16 cellular contexts compared by ENCODE assay signal in genomic region chr17:49971848-49972485, GRCh38. TPM values are rescaled to one million over a fixed set of nuclear protein-coding genes. Genes with fewer than 3 reads are reported as not detected.
DNase-seq lines count a peak whose midpoint lies in the region; ATAC-seq, FAIRE-seq and TF ChIP-seq lines count a peak whose summit lies in the region.
"Had no signal": no experiment of that assay in that cellular context is flagged by ENCODE, and none has a peak within 500 bp of the region (broad histone marks: within the 10 kb centered on the region; RNA-seq: fewer than 3 reads in every experiment).

No MANE protein-coding gene starts in this region.

- H3K36me3 ChIP-seq in BE2C (no peaks in the 10 kb centered on the region), bronchial epithelial cell (ENCODE audit: control insufficient read depth, insufficient read depth, low read length) (no peaks in the 10 kb centered on the region)

- H3K9me3 Mint-ChIP-seq in H9 (peaks cover 0 to 3% of the 10 kb centered on the region in 2 experiments; a peak in 1 of 5 replicates), nephron (peaks cover 2% of the 10 kb centered on the region)
- H3K9me3 Mint-ChIP-seq: activated CD4-positive, alpha-beta T cell treated with anti-CD3 and anti-CD28 coated beads, Interleukin-2, amount 10 ng/mL, durations not matched to agents 7 days and 5 days; activated naive CD8-positive, alpha-beta T cell treated with anti-CD3 and anti-CD28 coated beads, Interleukin-2, amount 10 ng/mL, durations not matched to agents 7 days and 5 days had no signal

- H3K4me1 Mint-ChIP-seq in H9 (peaks cover 30 to 57% of the 10 kb centered on the region in 2 experiments), nephron (peaks cover 22% of the 10 kb centered on the region)

- H3K9ac ChIP-seq in H9 (ENCODE audit: extremely low read depth, insufficient read length, low read length), result no peak overlapping the region

- no peak overlapping the region for H3K4ac ChIP-seq in H9 (ENCODE audit: low read depth, low read length)

- no peaks in the 10 kb centered on the region for H3K79me1 ChIP-seq in H9 (ENCODE audit: insufficient read depth, low read depth, low read length, poor library complexity, severe bottlenecking)

- in situ Hi-C loops in GM13976 (cut with MboI; ENCODE audit: low sequenced_read_pairs, unreplicated experiment), result no loop called here

- no peak for ATAC-seq in HG02759 (IDR thresholded peaks at IDR 0.05; ENCODE audit: unreplicated experiment)

- H2BK20ac ChIP-seq in H9 (ENCODE audit: low read depth, low read length, poor library complexity, severe bottlenecking), result no peak overlapping the region

- H3K14ac ChIP-seq in H9 (ENCODE audit: insufficient read depth, low read length), result no peak overlapping the region; the same call in 1 of the 2 replicates

- H3K56ac ChIP-seq in H9 (ENCODE audit: insufficient read length, low read depth, low read length), result no peak overlapping the region

- WGBS in H9 (ENCODE audit: extremely low coverage, insufficient read length, low lambda C conversion rate), result no CpG with 5 or more reads among the region's 55 CpGs

- H2BK15ac ChIP-seq in H9 (ENCODE audit: low read depth, low read length), result no peak overlapping the region

- no peak overlapping the region for H2AFZ ChIP-seq in H9 (ENCODE audit: low read length)

- FAIRE-seq in bronchial epithelial cell (lab: Jason Lieb, UNC), result no peak
- FAIRE-seq: GM12891 had no signal

- H2AK5ac ChIP-seq in H9 (ENCODE audit: insufficient read length, low read length), result no peak overlapping the region

- no peak overlapping the region for H4K8ac ChIP-seq in H9 (replicated peaks; ENCODE audit: insufficient read length, low read depth, low read length)

- H4K5ac ChIP-seq in H9 (ENCODE audit: insufficient read length, low read depth, low read length), result no peak overlapping the region

- no peak for TF ChIP-seq CTCF in BE2C (IDR thresholded peaks at IDR 0.05; ENCODE audit: low read depth, low read length)
- TF ChIP-seq CTCF in H9 (conservative IDR thresholded peaks at IDR 0.05), result no peak
- TF ChIP-seq CTCF in bronchial epithelial cell (IDR thresholded peaks at IDR 0.05; ENCODE audit: insufficient read depth, low read length, severe bottlenecking), result no peak
- no peak for TF ChIP-seq CTCF in nephron (IDR thresholded peaks at IDR 0.05; ENCODE audit: unreplicated experiment in 3 of 3)
- TF ChIP-seq CTCF in GM13976 (IDR thresholded peaks at IDR 0.05; ENCODE audit: borderline replicate concordance, control extremely low read depth, extremely low read depth, insufficient read depth, missing control alignments), result no peak

- no peaks in the 10 kb centered on the region for H4K20me1 ChIP-seq in H9 (ENCODE audit: control insufficient read depth, insufficient read depth, insufficient read length)

- peak overlapping the region; percentile 14 to 59; a peak in 3 of 5 replicates for H3K4me3 Mint-ChIP-seq in H9
- peak overlapping the region; percentile 28 to 68 (median 54) for H3K4me3 Mint-ChIP-seq in nephron
- H3K4me3 Mint-ChIP-seq: activated CD4-positive, alpha-beta T cell treated with anti-CD3 and anti-CD28 coated beads, Interleukin-2, amount 10 ng/mL, durations not matched to agents 7 days and 5 days; activated naive CD8-positive, alpha-beta T cell treated with anti-CD3 and anti-CD28 coated beads, Interleukin-2, amount 10 ng/mL, durations not matched to agents 7 days and 5 days had no signal

- H4K91ac ChIP-seq in H9 (ENCODE audit: insufficient read length, low read depth, low read length), result no peak overlapping the region

- H3K4me2 ChIP-seq in H9 (ENCODE audit: insufficient read depth, insufficient read length, low read length), result peak overlapping the region; percentile 6

- peaks cover 98% of the 10 kb centered on the region for H3K27me3 Mint-ChIP-seq in H9 (ENCODE audit: low read depth)
- H3K27me3 Mint-ChIP-seq in nephron (ENCODE audit: low read depth), result peaks cover 100% of the 10 kb centered on the region

- H3K27me3 ChIP-seq in BE2C (peaks cover 74% of the 10 kb centered on the region), H9 (ENCODE audit: insufficient read depth, low read length) (peaks cover 82% of the 10 kb centered on the region), bronchial epithelial cell (ENCODE audit: control insufficient read depth, insufficient read depth, low read length) (peaks cover 49% of the 10 kb centered on the region)

- H2BK5ac ChIP-seq in H9 (ENCODE audit: insufficient read length, low read length), result no peak overlapping the region

- no peak overlapping the region for H2BK120ac ChIP-seq in H9 (ENCODE audit: low read depth, low read length, poor library complexity, severe bottlenecking)

- DNase-seq in BE2C (peak; percentile 47), H9 (peak; percentile 52), bronchial epithelial cell (ENCODE audit: low read depth) (no peak), mucosa of gallbladder (ENCODE audit: low spot score) (no peak), GM13976 (ENCODE audit: low spot score) (no peak)
- no peak for DNase-seq in stimulated activated CD4-positive, alpha-beta T cell treated with anti-CD3 and anti-CD28 coated beads, Interleukin-2, amount 100 ng/mL, for 48 hours
- DNase-seq: activated CD4-positive, alpha-beta T cell treated with anti-CD3 and anti-CD28 coated beads, Interleukin-2, amount 10 ng/mL, durations not matched to agents 7 days and 5 days; activated naive CD8-positive, alpha-beta T cell treated with anti-CD3 and anti-CD28 coated beads, Interleukin-2, amount 10 ng/mL, durations not matched to agents 7 days and 5 days; Caco-2; NCI-H2081 had no signal

- no peak overlapping the region for H2BK12ac ChIP-seq in H9 (ENCODE audit: insufficient read length, low read depth, low read length)

- H3K23ac ChIP-seq in H9 (ENCODE audit: insufficient read length, low read depth, low read length), result no peak overlapping the region

- no peaks in the 10 kb centered on the region for H3K79me2 ChIP-seq in H9 (ENCODE audit: insufficient read depth, low read length)

- H3K18ac ChIP-seq in H9 (ENCODE audit: insufficient read length, low read depth, low read length), result no peak overlapping the region

- peaks cover 15% of the 10 kb centered on the region for H3K23me2 ChIP-seq in H9 (ENCODE audit: insufficient read length, low read depth, low read length, poor library complexity, severe bottlenecking)

- H3K9me3 ChIP-seq in BE2C (no peaks in the 10 kb centered on the region), H9 (ENCODE audit: control insufficient read depth, low read depth, low read length) (no peaks in the 10 kb centered on the region)
- H3K9me3 ChIP-seq: Caco-2 had no signal

- H3K27ac Mint-ChIP-seq in H9 (no peak overlapping the region), nephron (no peak overlapping the region)
- H3K27ac Mint-ChIP-seq: activated CD4-positive, alpha-beta T cell treated with anti-CD3 and anti-CD28 coated beads, Interleukin-2, amount 10 ng/mL, durations not matched to agents 7 days and 5 days; activated naive CD8-positive, alpha-beta T cell treated with anti-CD3 and anti-CD28 coated beads, Interleukin-2, amount 10 ng/mL, durations not matched to agents 7 days and 5 days had no signal

- H3K4me1 ChIP-seq in BE2C (no peaks in the 10 kb centered on the region), H9 (ENCODE audit: insufficient read depth, low read length) (no peaks in the 10 kb centered on the region; the same call in 1 of the 2 replicates)

- no peak overlapping the region for H3K27ac ChIP-seq in H9 (ENCODE audit: insufficient read length, low read depth, low read length)

- H3K36me3 Mint-ChIP-seq in H9 (ENCODE audit: insufficient read depth in 1 of 3, low read depth in 3 of 3) (no peaks in the 10 kb centered on the region; a peak in 1 of 7 replicates), nephron (ENCODE audit: low read depth) (no peaks in the 10 kb centered on the region)
- H3K36me3 Mint-ChIP-seq: activated naive CD8-positive, alpha-beta T cell treated with anti-CD3 and anti-CD28 coated beads, Interleukin-2, amount 10 ng/mL, durations not matched to agents 7 days and 5 days had no signal

- no peak overlapping the region for H3K4me3 ChIP-seq in BE2C (ENCODE audit: low read depth, low read length)
- peak overlapping the region; percentile 14 for H3K4me3 ChIP-seq in bronchial epithelial cell (ENCODE audit: low read depth, low read length)

- no peak overlapping the region for H3T11ph ChIP-seq in H9 (ENCODE audit: low read length)

RNA-seq across cellular contexts. Expression of gene DLX4, which starts 3.0 kb away (rescaled TPM):
- 0.42 TPM for polyA plus RNA-seq in BE2C (2012; ENCODE audit: insufficient read depth, insufficient read length, low read depth)
- 1.7 and 2.5 TPM in 2 replicates for total RNA-seq in H9 (2021)
- not detected in 2 replicates for total RNA-seq in bronchial epithelial cell
- not detected for total RNA-seq in mucosa of gallbladder
- total RNA-seq: pulmonary artery endothelial cell had no signal

RNA-seq across cellular contexts. Expression of gene DLX3, which starts 23.1 kb away (rescaled TPM):
- not detected for polyA plus RNA-seq in BE2C (2012; ENCODE audit: insufficient read depth, insufficient read length, low read depth)
- total RNA-seq in H9 (2021) (1.1 and 1.2 TPM in 2 replicates), bronchial epithelial cell (0.13 TPM in 1 of 2 replicates, not detected in the other), mucosa of gallbladder (0.26 TPM)
- total RNA-seq: activated CD4-positive, alpha-beta T cell treated with anti-CD3 and anti-CD28 coated beads, Interleukin-2, amount 10 ng/mL, durations not matched to agents 7 days and 5 days; activated naive CD8-positive, alpha-beta T cell treated with anti-CD3 and anti-CD28 coated beads, Interleukin-2, amount 10 ng/mL, durations not matched to agents 7 days and 5 days; HT-29; pulmonary artery endothelial cell; SK-MEL-5 had no signal

Comparison
In these comparisons a context has a peak if more than half of its experiments do, and no peak if none do; other contexts are left out.
1. DNase-seq: peak in BE2C (single experiment) and H9 (single experiment); none in bronchial epithelial cell (single experiment), mucosa of gallbladder (single experiment), GM13976 (single experiment) and stimulated activated CD4-positive, alpha-beta T cell treated with anti-CD3 and anti-CD28 coated beads, Interleukin-2, amount 100 ng/mL, for 48 hours (0 of 2).